ENCODE assay signal across 12 cellular contexts in the genomic region with DNA sequence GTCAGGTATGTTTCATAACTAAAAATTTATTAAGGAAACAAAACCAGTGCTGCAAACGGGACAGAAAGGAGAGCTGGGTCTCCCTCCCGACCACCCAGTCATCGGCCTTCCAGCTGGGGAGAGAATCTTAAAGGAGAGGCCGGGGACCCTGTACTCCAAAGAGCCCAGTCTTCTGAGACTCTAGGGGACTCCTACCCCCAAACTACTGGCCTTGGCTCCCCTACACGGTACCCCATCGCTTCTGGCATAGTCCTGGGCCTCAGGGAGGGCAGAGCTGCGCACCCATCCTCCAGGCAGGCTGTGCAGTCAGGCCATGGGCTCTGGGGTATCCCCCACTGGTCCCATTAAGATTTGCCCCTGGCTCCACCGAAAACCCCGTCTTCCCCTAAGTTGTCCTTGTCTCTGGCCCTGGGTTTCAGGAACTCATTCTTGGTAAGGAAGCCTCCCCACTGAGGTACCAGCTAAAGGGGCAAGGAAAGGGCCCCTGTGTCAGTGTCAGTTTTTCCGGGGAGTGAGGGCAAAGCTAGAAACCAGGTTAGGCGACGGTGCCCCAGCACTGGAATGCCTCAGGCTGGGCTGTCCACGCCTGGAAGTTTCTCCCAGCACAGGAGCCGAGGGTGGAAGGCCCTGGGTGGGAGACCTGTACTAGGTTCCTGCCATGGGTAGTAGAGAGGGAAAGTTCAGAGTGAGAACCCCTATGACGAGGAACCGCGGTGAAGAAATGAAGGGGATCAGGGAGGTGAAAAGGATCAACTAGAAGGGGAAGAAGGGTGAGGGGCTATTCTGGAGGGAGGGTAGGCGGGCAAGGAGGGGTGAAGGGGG. TPM values are rescaled to one million over a fixed set of nuclear protein-coding genes. Genes with fewer than 3 reads are reported as not detected.
DNase-seq lines count a peak whose midpoint lies in the region; ATAC-seq and TF ChIP-seq lines count a peak whose summit lies in the region.
"Had no signal": no experiment of that assay in that cellular context is flagged by ENCODE, and none has a peak within 500 bp of the region (broad histone marks: within the 10 kb centered on the region; RNA-seq: fewer than 3 reads in every experiment).

No MANE protein-coding gene starts in this region.

- intact Hi-C loops in left lung (cut with DNase I) = loop anchor here in 1 of 2 donors (5.0 kb wide), 1 partner anchor 182 kb away; no protein-coding TSS in a partner anchor

- no peaks in the 10 kb centered on the region for H3K9me3 Mint-ChIP-seq in T-helper 2 cell treated with Interferon-gamma antibody and Interleukin-4, amounts not matched to agents 5 μg/mL and 100 μg/mL, for 36 hours
- H3K9me3 Mint-ChIP-seq: stimulated activated naive CD8-positive, alpha-beta T cell treated with anti-CD3 and anti-CD28 coated beads, Interleukin-15, Interleukin-2, amounts not matched to agents 100 ng/mL and 50 ng/mL, for 24 hours had no signal

- no peak overlapping the region for H3K23ac ChIP-seq in trophoblast cell (ENCODE audit: low read length)

- H4K12ac ChIP-seq in trophoblast cell (ENCODE audit: low read depth, low read length) = no peak overlapping the region

- H3K4ac ChIP-seq in trophoblast cell (ENCODE audit: low read depth, low read length) = no peak overlapping the region

- WGBS in trophoblast cell (ENCODE audit: extremely low coverage, insufficient coverage, insufficient read length) = no CpG with 5 or more reads among the region's 18 CpGs

- no peak overlapping the region for H2BK5ac ChIP-seq in trophoblast cell (ENCODE audit: low read depth, low read length, poor library complexity)

- H3K36me3 ChIP-seq in adipocyte (ENCODE audit: control insufficient read depth, insufficient read depth, low read length, severe bottlenecking) (no peaks in the 10 kb centered on the region), left lung (peaks cover 0 to 55% of the 10 kb centered on the region in 2 donors), stomach smooth muscle (ENCODE audit: control insufficient read depth in 2 of 2, insufficient read depth in 2 of 2, low read length in 2 of 2) (peaks cover 17 to 24% of the 10 kb centered on the region in 2 donors), trophoblast cell (ENCODE audit: control insufficient read depth in 1 of 2, insufficient read depth in 2 of 2, low read length in 2 of 2) (peaks cover 21 to 26% of the 10 kb centered on the region in 2 experiments)

- peak overlapping the region; percentile 76 for H3K4me3 Mint-ChIP-seq in T-helper 2 cell treated with Interferon-gamma antibody and Interleukin-4, amounts not matched to agents 5 μg/mL and 100 μg/mL, for 36 hours

- H4K91ac ChIP-seq in trophoblast cell (ENCODE audit: low read depth, low read length) = no peak overlapping the region

- ATAC-seq in left lung = no peak
- no peak for ATAC-seq in GM21786 (IDR thresholded peaks at IDR 0.05; ENCODE audit: unreplicated experiment)

- H3K79me1 ChIP-seq in trophoblast cell (ENCODE audit: low read length) = peaks cover 13% of the 10 kb centered on the region

- no peak overlapping the region for H3K4me2 ChIP-seq in trophoblast cell (ENCODE audit: low read length)

- peak overlapping the region; percentile 91 for H3K9ac ChIP-seq in adipocyte (ENCODE audit: low read length)
- peak overlapping the region; percentile 21 to 60 for H3K9ac ChIP-seq in stomach smooth muscle (ENCODE audit: low read length in 2 of 2)
- H3K9ac ChIP-seq in trophoblast cell (ENCODE audit: low read length) = no peak overlapping the region

- no peaks in the 10 kb centered on the region for H3K27me3 ChIP-seq in adipocyte (replicated peaks; ENCODE audit: control insufficient read depth, insufficient read depth, low read length)
- H3K27me3 ChIP-seq in left lung = peaks cover 8 to 42% of the 10 kb centered on the region in 2 donors
- H3K27me3 ChIP-seq in stomach smooth muscle (ENCODE audit: control insufficient read depth in 1 of 2, insufficient read depth in 2 of 2, low read length in 2 of 2) = peaks cover 10 to 30% of the 10 kb centered on the region in 2 donors
- H3K27me3 ChIP-seq in trophoblast cell (ENCODE audit: insufficient read depth, low read length) = peaks cover 43% of the 10 kb centered on the region
- H3K27me3 ChIP-seq: SJSA1 had no signal

- H3K14ac ChIP-seq in trophoblast cell (ENCODE audit: low read length) = no peak overlapping the region

- H3K27ac ChIP-seq in left lung (peak overlapping the region; percentile 66 to 82), stomach smooth muscle (ENCODE audit: low read length) (peak overlapping the region; percentile 74), trophoblast cell (ENCODE audit: low read depth, low read length) (no peak overlapping the region)
- H3K27ac ChIP-seq: SJSA1 had no signal

- no peak overlapping the region for H4K8ac ChIP-seq in trophoblast cell (ENCODE audit: low read depth, low read length)

- H3K9me3 ChIP-seq in adipocyte (ENCODE audit: control insufficient read depth, low read length) (no peaks in the 10 kb centered on the region), left lung (no peaks in the 10 kb centered on the region), stomach smooth muscle (ENCODE audit: control insufficient read depth in 2 of 2, low read length in 2 of 2) (no peaks in the 10 kb centered on the region), trophoblast cell (ENCODE audit: insufficient read depth, low read depth, low read length) (peaks cover 18% of the 10 kb centered on the region)
- H3K9me3 ChIP-seq: SJSA1 had no signal

- H2BK120ac ChIP-seq in trophoblast cell (ENCODE audit: insufficient read depth, low read length, poor library complexity) = no peak overlapping the region

- no peaks in the 10 kb centered on the region for H3K27me3 Mint-ChIP-seq in T-helper 2 cell treated with Interferon-gamma antibody and Interleukin-4, amounts not matched to agents 5 μg/mL and 100 μg/mL, for 36 hours (ENCODE audit: low read depth)

- peaks cover 57% of the 10 kb centered on the region for H3K4me1 ChIP-seq in adipocyte (ENCODE audit: control insufficient read depth, insufficient read depth, low read length)
- H3K4me1 ChIP-seq in left lung = peaks cover 18 to 64% of the 10 kb centered on the region in 2 donors
- H3K4me1 ChIP-seq in stomach smooth muscle (ENCODE audit: control insufficient read depth, insufficient read depth, low read length) = peaks cover 52% of the 10 kb centered on the region
- H3K4me1 ChIP-seq in trophoblast cell (ENCODE audit: control insufficient read depth in 1 of 2, insufficient read depth in 2 of 2, low read length in 2 of 2) = peaks cover 44 to 56% of the 10 kb centered on the region in 2 experiments

- H3K79me2 ChIP-seq in trophoblast cell (ENCODE audit: control insufficient read depth, insufficient read depth, low read length, poor library complexity) = peaks cover 2% of the 10 kb centered on the region

- H3K18ac ChIP-seq in trophoblast cell (ENCODE audit: low read length) = no peak overlapping the region

- peaks cover 42% of the 10 kb centered on the region for H3K4me1 Mint-ChIP-seq in T-helper 2 cell treated with Interferon-gamma antibody and Interleukin-4, amounts not matched to agents 5 μg/mL and 100 μg/mL, for 36 hours (ENCODE audit: low read depth)

- H3K27ac Mint-ChIP-seq in T-helper 2 cell treated with Interferon-gamma antibody and Interleukin-4, amounts not matched to agents 5 μg/mL and 100 μg/mL, for 36 hours = peak overlapping the region; percentile 73
- H3K27ac Mint-ChIP-seq: stimulated activated naive CD8-positive, alpha-beta T cell treated with anti-CD3 and anti-CD28 coated beads, Interleukin-15, Interleukin-2, amounts not matched to agents 100 ng/mL and 50 ng/mL, for 24 hours had no signal

- DNase-seq in T-helper 2 cell treated with Interferon-gamma antibody and Interleukin-4, amounts not matched to agents 5 μg/mL and 100 μg/mL, for 36 hours (ENCODE audit: low spot score) = no peak
- DNase-seq in T-helper 2 cell (no peak), adipocyte (ENCODE audit: low read depth) (no peak), left lung (no peak), cortex of kidney (lab: John Stamatoyannopoulos, UW) (no peak), trophoblast cell (no peak)
- DNase-seq: 8988T, NCI-H226 had no signal

- no peak for TF ChIP-seq CTCF in left lung (IDR thresholded peaks at IDR 0.05)

- H2AFZ ChIP-seq in trophoblast cell (ENCODE audit: insufficient read depth, low read length, poor library complexity) = no peak overlapping the region

- H3K4me3 ChIP-seq in adipocyte (ENCODE audit: low read length) = peak overlapping the region; percentile 1
- H3K4me3 ChIP-seq in left lung = no peak overlapping the region
- peak overlapping the region in 1 of 2 donors; percentile 44 for H3K4me3 ChIP-seq in stomach smooth muscle (ENCODE audit: low read length in 2 of 2)
- H3K4me3 ChIP-seq in trophoblast cell (ENCODE audit: low read depth, low read length) = no peak overlapping the region
- H3K4me3 ChIP-seq: SJSA1 had no signal

- H2BK12ac ChIP-seq in trophoblast cell (ENCODE audit: low read length) = no peak overlapping the region

- no peak overlapping the region for H2AK5ac ChIP-seq in trophoblast cell (ENCODE audit: low read length)

- peaks cover 56% of the 10 kb centered on the region for H3K36me3 Mint-ChIP-seq in T-helper 2 cell treated with Interferon-gamma antibody and Interleukin-4, amounts not matched to agents 5 μg/mL and 100 μg/mL, for 36 hours (ENCODE audit: low read depth)

RNA-seq across cellular contexts. Expression of gene HIC1, which starts 5.1 kb away (rescaled TPM):
- total RNA-seq in left lung = 10 to 100 TPM; 25.5 to 28.2 TPM
- polyA plus RNA-seq in trophoblast cell (2013) = 1.4 and 1.7 TPM in 2 replicates

RNA-seq across cellular contexts. Expression of gene OVCA2, which starts 18.2 kb away (rescaled TPM):
- 10 to 100 TPM; 26.1 to 28.7 TPM for total RNA-seq in left lung
- polyA plus RNA-seq in trophoblast cell (2013) = 40.2 and 44.9 TPM in 2 replicates

RNA-seq across cellular contexts. Expression of gene DPH1, which starts 30.1 kb away (rescaled TPM):
- 10 to 100 TPM; 30.7 to 36.0 TPM for total RNA-seq in left lung
- 15.0 and 15.8 TPM in 2 replicates for polyA plus RNA-seq in trophoblast cell (2013)

RNA-seq across cellular contexts. Expression of gene RTN4RL1, which starts 34.9 kb away (rescaled TPM):
- 1 to 10 TPM; 2.7 to 5.1 TPM for total RNA-seq in left lung
- polyA plus RNA-seq in trophoblast cell (2013) = 0.55 and 0.57 TPM in 2 replicates
- total RNA-seq: SJSA1 had no signal
